9 cellular contexts compared by ENCODE assay signal in genomic region chr12:57837779-57838562, GRCh38. TPM values are rescaled to one million over a fixed set of nuclear protein-coding genes. Genes with fewer than 3 reads are reported as not detected.
DNase-seq lines count a peak whose midpoint lies in the region; ATAC-seq and TF ChIP-seq lines count a peak whose summit lies in the region.
"Had no signal": no experiment of that assay in that cellular context is flagged by ENCODE, and none has a peak within 500 bp of the region (broad histone marks: within the 10 kb centered on the region; RNA-seq: fewer than 3 reads in every experiment).

No MANE protein-coding gene starts in this region.

- no peaks in the 10 kb centered on the region for H3K36me3 Mint-ChIP-seq in T-helper 2 cell treated with Interferon-gamma antibody and Interleukin-4, amounts not matched to agents 5 μg/mL and 100 μg/mL, for 36 hours (ENCODE audit: low read depth)
- peaks cover 2% of the 10 kb centered on the region for H3K36me3 Mint-ChIP-seq in osteocyte (ENCODE audit: unreplicated experiment)

- CTCF ChIA-PET in HEK293 (lab: Yijun Ruan, JAX), result interaction anchor here (0.7 to 7.8 kb wide), 6 partner anchors 11 to 67 kb away, joined by 3 to 120 read pairs (median 4); partner anchors contain the start of gene TSFM

- H3K4me3 Mint-ChIP-seq in T-helper 2 cell treated with Interferon-gamma antibody and Interleukin-4, amounts not matched to agents 5 μg/mL and 100 μg/mL, for 36 hours, result peak overlapping the region; percentile 62
- peak overlapping the region; percentile 46 for H3K4me3 Mint-ChIP-seq in osteocyte (ENCODE audit: unreplicated experiment)

- no peaks in the 10 kb centered on the region for H3K9me3 Mint-ChIP-seq in T-helper 2 cell treated with Interferon-gamma antibody and Interleukin-4, amounts not matched to agents 5 μg/mL and 100 μg/mL, for 36 hours
- H3K9me3 Mint-ChIP-seq in osteocyte (ENCODE audit: unreplicated experiment), result no peaks in the 10 kb centered on the region

- peak overlapping the region; percentile 82 for H3K27ac Mint-ChIP-seq in T-helper 2 cell treated with Interferon-gamma antibody and Interleukin-4, amounts not matched to agents 5 μg/mL and 100 μg/mL, for 36 hours
- H3K27ac Mint-ChIP-seq in osteocyte (ENCODE audit: unreplicated experiment), result peak overlapping the region; percentile 81

- POLR2A ChIA-PET in HEK293 (lab: Yijun Ruan, JAX), result interaction anchor here (0.8 to 3.0 kb wide), 5 partner anchors 8 to 93 kb away, joined by 3 to 22 read pairs (median 4); partner anchors contain the start of genes CTDSP2 and TSPAN31

- no peaks in the 10 kb centered on the region for H3K27me3 Mint-ChIP-seq in T-helper 2 cell treated with Interferon-gamma antibody and Interleukin-4, amounts not matched to agents 5 μg/mL and 100 μg/mL, for 36 hours (ENCODE audit: low read depth)
- H3K27me3 Mint-ChIP-seq in osteocyte (ENCODE audit: unreplicated experiment), result no peaks in the 10 kb centered on the region

- no peaks in the 10 kb centered on the region for H3K9me3 ChIP-seq in HEK293 (ENCODE audit: control insufficient read depth, insufficient read depth, low read depth, low read length)

- H3K4me1 Mint-ChIP-seq in T-helper 2 cell treated with Interferon-gamma antibody and Interleukin-4, amounts not matched to agents 5 μg/mL and 100 μg/mL, for 36 hours (ENCODE audit: low read depth), result peaks cover 66% of the 10 kb centered on the region
- H3K4me1 Mint-ChIP-seq in osteocyte (ENCODE audit: unreplicated experiment), result peaks cover 96% of the 10 kb centered on the region

- TF ChIP-seq CTCF in HEK293 (tag by site-specific recombination; IDR thresholded peaks at IDR 0.05) (no peak), osteocyte (IDR thresholded peaks at IDR 0.05) (no peak)

- ATAC-seq in esophagus mucosa, result peak; percentile 3
- ATAC-seq in HG02623 (IDR thresholded peaks at IDR 0.05; ENCODE audit: unreplicated experiment), result no peak

- peak; percentile 55 for DNase-seq in AG08396 (ENCODE audit: low spot score)
- DNase-seq in T-helper 2 cell treated with Interferon-gamma antibody and Interleukin-4, amounts not matched to agents 5 μg/mL and 100 μg/mL, for 36 hours (ENCODE audit: low spot score), result no peak
- no peak for DNase-seq in osteocyte (ENCODE audit: extremely low spot score, unreplicated experiment)
- no peak for DNase-seq in DMS153 treated with DMSO at 0.1 percent for 48 hours (lab: John Stamatoyannopoulos, UW; ENCODE audit: unreplicated experiment)
- DNase-seq in NCI-H526 (lab: John Stamatoyannopoulos, UW), result no peak

- H3K4me3 ChIP-seq in HEK293 (ENCODE audit: low read depth, low read length), result no peak overlapping the region

- H3K4me1 ChIP-seq in HEK293 (ENCODE audit: control insufficient read depth, insufficient read depth, low read length), result peaks cover 56% of the 10 kb centered on the region

- no peaks in the 10 kb centered on the region for H3K36me3 ChIP-seq in HEK293 (ENCODE audit: control insufficient read depth in 2 of 2, insufficient read depth in 1 of 2, low read length in 2 of 2)

- H3K27ac ChIP-seq in HEK293 (ENCODE audit: extremely low read depth, low read depth, low read length), result 0 out of 2 replicates have a peak overlapping the region, but pooled peaks have one; percentile 10

TF ChIP-seq in HEK293, 187 proteins besides CTCF, POLR2A, EP300 and RAD21 (continues in another document):
- TF ChIP-seq SP7 (tag by site-specific recombination; IDR thresholded peaks at IDR 0.05) (peak; percentile 38; the same call in 1 of the 2 replicates), ZEB2 (tag by site-specific recombination; IDR thresholded peaks at IDR 0.05) (peak; percentile 26; the same call in 1 of the 2 replicates), ZNF624 (tag by site-specific recombination; IDR thresholded peaks at IDR 0.05) (no peak), SP2 (tag by site-specific recombination; IDR thresholded peaks at IDR 0.05) (peak; percentile 57), KLF10 (tag by site-specific recombination; IDR thresholded peaks at IDR 0.05) (0 out of 2 replicates have a peak, but pooled peaks have one; percentile 42), ZBTB20 (tag by site-specific recombination; IDR thresholded peaks at IDR 0.05) (peak; percentile 72), ZNF155 (tag by site-specific recombination; IDR thresholded peaks at IDR 0.05) (no peak), GLIS2 (tag by site-specific recombination; IDR thresholded peaks at IDR 0.05) (peak; percentile 25; the same call in 1 of the 2 replicates), ZXDB (tag by site-specific recombination; IDR thresholded peaks at IDR 0.05) (peak; percentile 51), INSM2 (tag by site-specific recombination; IDR thresholded peaks at IDR 0.05) (no peak), TSHZ1 (tag by site-specific recombination; IDR thresholded peaks at IDR 0.05; ENCODE audit: borderline replicate concordance) (no peak), YY1 (tag by site-specific recombination; IDR thresholded peaks at IDR 0.05) (no peak), PATZ1 (tag by site-specific recombination; IDR thresholded peaks at IDR 0.05) (peak; percentile 46; the same call in 1 of the 2 replicates), TRIM28 (IDR thresholded peaks at IDR 0.05; ENCODE audit: borderline replicate concordance, low read length) (0 out of 2 replicates have a peak, but pooled peaks have one; percentile 43), ELK4 (IDR thresholded peaks at IDR 0.05; ENCODE audit: borderline replicate concordance, low read depth, low read length) (no peak), ZBTB17 (tag by site-specific recombination; IDR thresholded peaks at IDR 0.05) (peak; percentile 60)

RNA-seq across cellular contexts. Expression of gene CTDSP2, which starts 8.6 kb away (rescaled TPM):
- total RNA-seq in esophagus mucosa, result 49.8 TPM
- total RNA-seq in osteocyte, result 171 and 179 TPM in 2 replicates

RNA-seq across cellular contexts. Expression of gene AVIL, which starts 19.4 kb away (rescaled TPM):
- total RNA-seq in esophagus mucosa (1.7 TPM), osteocyte (4.7 and 6.0 TPM in 2 replicates)
- total RNA-seq: epithelial cell of proximal tubule had no signal

RNA-seq across cellular contexts. Expression of gene TSFM, which starts 55.4 kb away (rescaled TPM):
- total RNA-seq in esophagus mucosa (22.6 TPM), osteocyte (23.6 and 28.5 TPM in 2 replicates)
